26 cellular contexts compared by ENCODE assay signal in genomic region chr3:127174715-127175140, GRCh38. TPM values are rescaled to one million over a fixed set of nuclear protein-coding genes. Genes with fewer than 3 reads are reported as not detected.
A peak's percentile ranks its signal among the peaks of the same experiment; 100 is the strongest.
DNase-seq lines count a peak whose midpoint lies in the region; ATAC-seq and TF ChIP-seq lines count a peak whose summit lies in the region.
"Had no signal": no experiment of that assay in that cellular context is flagged by ENCODE, and none has a peak within 500 bp of the region (broad histone marks: within the 10 kb centered on the region; RNA-seq: fewer than 3 reads in every experiment).

No MANE protein-coding gene starts in this region.

- no peaks in the 10 kb centered on the region for H3K4me1 Mint-ChIP-seq in activated T-cell treated with anti-CD3 and anti-CD28 coated beads, Interleukin-2, amount 50 U/mL, for 24 hours (ENCODE audit: low read depth)
- H3K4me1 Mint-ChIP-seq in activated T-cell treated with anti-CD3 and anti-CD28 coated beads, Interleukin-2, amount 50 U/mL, for 72 hours (ENCODE audit: low read depth) = no peaks in the 10 kb centered on the region
- H3K4me1 Mint-ChIP-seq in endodermal cell (peaks cover 2% of the 10 kb centered on the region), type B pancreatic cell (ENCODE audit: unreplicated experiment) (peaks cover 15% of the 10 kb centered on the region)
- H3K4me1 Mint-ChIP-seq: CD4-positive, CD25-positive, alpha-beta regulatory T cell had no signal

- H3K27me3 Mint-ChIP-seq in activated T-cell treated with anti-CD3 and anti-CD28 coated beads, Interleukin-2, amount 50 U/mL, for 24 hours = peaks cover 40% of the 10 kb centered on the region
- H3K27me3 Mint-ChIP-seq in activated T-cell treated with anti-CD3 and anti-CD28 coated beads, Interleukin-2, amount 50 U/mL, for 72 hours (ENCODE audit: low read depth) = peaks cover 26% of the 10 kb centered on the region
- H3K27me3 Mint-ChIP-seq in endodermal cell (ENCODE audit: insufficient read depth) (no peaks in the 10 kb centered on the region), type B pancreatic cell (peaks cover 22% of the 10 kb centered on the region)

- H3K9me3 Mint-ChIP-seq in activated T-cell treated with anti-CD3 and anti-CD28 coated beads, Interleukin-2, amount 50 U/mL, for 24 hours = no peaks in the 10 kb centered on the region
- H3K9me3 Mint-ChIP-seq in activated T-cell treated with anti-CD3 and anti-CD28 coated beads, Interleukin-2, amount 50 U/mL, for 72 hours = peaks cover 0 to 3% of the 10 kb centered on the region in 2 donors
- H3K9me3 Mint-ChIP-seq in endodermal cell (peaks cover 6% of the 10 kb centered on the region), type B pancreatic cell (no peaks in the 10 kb centered on the region)

- no peak overlapping the region for H3K27ac Mint-ChIP-seq in activated T-cell treated with anti-CD3 and anti-CD28 coated beads, Interleukin-2, amount 50 U/mL, for 24 hours
- no peak overlapping the region for H3K27ac Mint-ChIP-seq in activated T-cell treated with anti-CD3 and anti-CD28 coated beads, Interleukin-2, amount 50 U/mL, for 72 hours
- H3K27ac Mint-ChIP-seq in endodermal cell = peak overlapping the region; percentile 29
- peak overlapping the region; percentile 31 for H3K27ac Mint-ChIP-seq in type B pancreatic cell

- H3K36me3 Mint-ChIP-seq in activated T-cell treated with anti-CD3 and anti-CD28 coated beads, Interleukin-2, amount 50 U/mL, for 24 hours (ENCODE audit: low read depth) = no peaks in the 10 kb centered on the region
- H3K36me3 Mint-ChIP-seq in activated T-cell treated with anti-CD3 and anti-CD28 coated beads, Interleukin-2, amount 50 U/mL, for 72 hours (ENCODE audit: insufficient read depth in 2 of 2) = no peaks in the 10 kb centered on the region
- H3K36me3 Mint-ChIP-seq in endodermal cell (ENCODE audit: low read depth) = no peaks in the 10 kb centered on the region
- no peaks in the 10 kb centered on the region for H3K36me3 Mint-ChIP-seq in type B pancreatic cell
- H3K36me3 Mint-ChIP-seq: CD4-positive, CD25-positive, alpha-beta regulatory T cell had no signal

- DNase-seq in activated T-cell treated with anti-CD3 and anti-CD28 coated beads, Interleukin-2, amount 50 U/mL, for 24 hours = peak; percentile 15
- DNase-seq in activated T-cell treated with anti-CD3 and anti-CD28 coated beads, Interleukin-2, amount 50 U/mL, for 72 hours = no peak
- peak; percentile 49 for DNase-seq in WERI-Rb-1
- DNase-seq in endodermal cell = no peak
- no peak for DNase-seq in type B pancreatic cell (ENCODE audit: extremely low spot score, unreplicated experiment)
- DNase-seq in left lung = no peak
- no peak for DNase-seq in NCI-H1092 treated with DMSO at 0.1 percent for 48 hours (lab: John Stamatoyannopoulos, UW)
- no peak for DNase-seq in Ammon's horn (ENCODE audit: low spot score)
- DNase-seq: BE2C; CD4-positive, CD25-positive, alpha-beta regulatory T cell; COR-L47; DMS79 treated with DMSO at 0.1 percent for 48 hours; GOT3; KBM-7; MM.1S; NCI-H1048; NCI-H1694; NCI-H2081 treated with DMSO at 0.1 percent for 48 hours; NCI-H2171 treated with DMSO at 0.1 percent for 48 hours; NCI-H524 treated with DMSO at 0.1 percent for 48 hours had no signal

- no peak overlapping the region for H3K9ac ChIP-seq in endodermal cell (ENCODE audit: extremely low read depth, low read length, poor library complexity, severe bottlenecking)

- WGBS in endodermal cell (ENCODE audit: insufficient coverage in 1 of 2, insufficient read length in 1 of 2), 2 experiments = 86 to 100% methylated on average over 1 to 2 of the region's 2 CpGs

- no peak overlapping the region for H3K4me3 ChIP-seq in WERI-Rb-1 (ENCODE audit: low read depth, low read length)
- no peak overlapping the region for H3K4me3 ChIP-seq in endodermal cell (ENCODE audit: low read length)
- no peak overlapping the region for H3K4me3 ChIP-seq in left lung
- H3K4me3 ChIP-seq: A549, GM12878, SJSA1 had no signal

- H3K36me3 ChIP-seq in WERI-Rb-1 (no peaks in the 10 kb centered on the region; the same call in 1 of the 2 replicates), endodermal cell (ENCODE audit: control insufficient read depth, insufficient read depth, low read length) (no peaks in the 10 kb centered on the region), left lung (no peaks in the 10 kb centered on the region)
- H3K36me3 ChIP-seq: BE2C, SJSA1 had no signal

- no peaks in the 10 kb centered on the region for H3K27me3 ChIP-seq in WERI-Rb-1 (ENCODE audit: insufficient read depth, low read depth, severe bottlenecking)
- no peaks in the 10 kb centered on the region for H3K27me3 ChIP-seq in endodermal cell (ENCODE audit: control insufficient read depth, insufficient read depth, low read length, poor library complexity, severe bottlenecking)
- peaks cover 0 to 40% of the 10 kb centered on the region in 2 donors for H3K27me3 ChIP-seq in left lung
- H3K27me3 ChIP-seq: BE2C, SJSA1 had no signal

- H3K4me1 ChIP-seq in endodermal cell (ENCODE audit: control insufficient read depth, insufficient read depth, low read length) (no peaks in the 10 kb centered on the region), left lung (no peaks in the 10 kb centered on the region)
- H3K4me1 ChIP-seq: A549 had no signal

- H3K27ac ChIP-seq in WERI-Rb-1 (no peak overlapping the region), endodermal cell (ENCODE audit: low read depth, low read length) (no peak overlapping the region), left lung (no peak overlapping the region)
- H3K27ac ChIP-seq: A549, SJSA1 had no signal

- TF ChIP-seq CTCF in WERI-Rb-1 (IDR thresholded peaks at IDR 0.05; ENCODE audit: low read depth, low read length) = no peak
- no peak for TF ChIP-seq CTCF in endodermal cell (conservative IDR thresholded peaks at IDR 0.05)
- TF ChIP-seq CTCF in type B pancreatic cell (conservative IDR thresholded peaks at IDR 0.05) = no peak
- no peak for TF ChIP-seq CTCF in left lung (IDR thresholded peaks at IDR 0.05)

- no peak overlapping the region for H3K4me3 Mint-ChIP-seq in activated T-cell treated with anti-CD3 and anti-CD28 coated beads, Interleukin-2, amount 50 U/mL, for 24 hours
- H3K4me3 Mint-ChIP-seq in activated T-cell treated with anti-CD3 and anti-CD28 coated beads, Interleukin-2, amount 50 U/mL, for 72 hours = no peak overlapping the region
- H3K4me3 Mint-ChIP-seq in endodermal cell (no peak overlapping the region), type B pancreatic cell (no peak overlapping the region)
- H3K4me3 Mint-ChIP-seq: CD4-positive, CD25-positive, alpha-beta regulatory T cell had no signal

- H3K9me3 ChIP-seq in WERI-Rb-1 (ENCODE audit: severe bottlenecking) (peaks cover 4% of the 10 kb centered on the region), endodermal cell (ENCODE audit: control insufficient read depth, low read length) (peaks cover 9% of the 10 kb centered on the region), left lung (no peaks in the 10 kb centered on the region)
- H3K9me3 ChIP-seq: BE2C, SJSA1 had no signal

- intact Hi-C loops in left lung (cut with DNase I) = no loop called here

- no peak for ATAC-seq in activated T-cell treated with anti-CD3 and anti-CD28 coated beads, Interleukin-2, amount 50 U/mL, for 72 hours (replicated peaks in 1 of 2)
- no peak for ATAC-seq in left lung
- ATAC-seq: A549, GM12878, HCT116, Right ventricle myocardium inferior had no signal

RNA-seq across cellular contexts. Expression of gene PRR23E, which starts 18.2 kb away (rescaled TPM):
- total RNA-seq in activated T-cell treated with anti-CD3 and anti-CD28 coated beads, Interleukin-2, amount 50 U/mL, for 72 hours = not detected
- not detected for total RNA-seq in endodermal cell
- polyA plus RNA-seq in endodermal cell (2013, experiment 1 of 2) = not detected
- not detected for polyA plus RNA-seq in endodermal cell (2013, experiment 2 of 2)
- total RNA-seq in type B pancreatic cell (ENCODE audit: low replicate concordance) = not detected in 2 replicates
- total RNA-seq in left lung = not detected
- total RNA-seq: CD4-positive, CD25-positive, alpha-beta regulatory T cell; GM12878; HT1080; Right ventricle myocardium inferior; SJSA1 had no signal
- polyA plus RNA-seq: A549; CD4-positive, CD25-positive, alpha-beta regulatory T cell; GM12878 had no signal

Comparison
In these comparisons a context has a peak if more than half of its experiments do, and no peak if none do; other contexts are left out.
1. DNase-seq: peak in activated T-cell treated with anti-CD3 and anti-CD28 coated beads, Interleukin-2, amount 50 U/mL, for 24 hours (single experiment) and WERI-Rb-1 (single experiment); none in activated T-cell treated with anti-CD3 and anti-CD28 coated beads, Interleukin-2, amount 50 U/mL, for 72 hours (0 of 2), endodermal cell (single experiment), type B pancreatic cell (single experiment), left lung (0 of 2), NCI-H1092 treated with DMSO at 0.1 percent for 48 hours (single experiment) and Ammon's horn (single experiment).
2. H3K27ac Mint-ChIP-seq: peak in endodermal cell (single experiment) and type B pancreatic cell (single experiment); none in activated T-cell treated with anti-CD3 and anti-CD28 coated beads, Interleukin-2, amount 50 U/mL, for 24 hours (single experiment) and activated T-cell treated with anti-CD3 and anti-CD28 coated beads, Interleukin-2, amount 50 U/mL, for 72 hours (single experiment).